ENCODE assay signal across 8 cellular contexts in the genomic region with DNA sequence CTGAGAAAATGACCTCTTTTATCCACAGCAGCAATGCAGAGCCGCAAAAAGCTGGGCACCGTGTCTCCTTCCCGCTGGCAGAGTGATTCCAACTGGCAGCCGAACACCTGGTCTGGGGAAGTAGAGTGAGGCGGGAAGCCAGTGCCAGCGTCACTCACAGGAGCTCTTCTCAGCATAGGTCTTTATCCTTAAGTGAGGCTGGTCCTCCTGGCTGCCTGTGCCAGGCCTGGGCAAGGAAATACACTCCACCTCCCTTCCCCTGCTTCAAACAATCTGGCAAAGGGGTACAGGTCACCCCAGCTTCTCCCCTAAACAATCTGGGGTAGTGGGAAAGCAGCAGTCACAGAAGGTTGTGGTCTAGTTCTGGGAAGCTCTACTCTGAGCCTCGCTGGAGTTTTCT. TPM values are rescaled to one million over a fixed set of nuclear protein-coding genes. Genes with fewer than 3 reads are reported as not detected.
A peak's percentile ranks its signal among the peaks of the same experiment; 100 is the strongest.
DNase-seq lines count a peak whose midpoint lies in the region; ATAC-seq, FAIRE-seq and TF ChIP-seq lines count a peak whose summit lies in the region.
"Had no signal": no experiment of that assay in that cellular context is flagged by ENCODE, and none has a peak within 500 bp of the region (broad histone marks: within the 10 kb centered on the region; RNA-seq: fewer than 3 reads in every experiment).

No MANE protein-coding gene starts in this region.

- peak overlapping the region; percentile 43 for H3K4me3 Mint-ChIP-seq in activated naive CD4-positive, alpha-beta T cell treated with anti-CD3 and anti-CD28 coated beads for 36 hours
- H3K4me3 Mint-ChIP-seq in dendritic cell treated with granulocyte-macrophage colony-stimulating factor and Interleukin-4, amounts not matched to agents 40 ng/mL and 50 ng/mL, for 4 days: peak overlapping the region; percentile 47
- peak overlapping the region; percentile 39 to 52 for H3K4me3 Mint-ChIP-seq in stimulated activated naive B cell treated with anti-CD40 and anti-IgM and Interleukin-4, amounts not matched to agents 10 μg/mL and 1 μg/mL and 100 μg/mL, for 72 hours

- H3K36me3 ChIP-seq in adrenal gland (replicated peaks in 1 of 2): no peaks in the 10 kb centered on the region

- H3K9me3 ChIP-seq in adrenal gland (replicated peaks in 1 of 3): no peaks in the 10 kb centered on the region

- H3K4me1 Mint-ChIP-seq in activated naive CD4-positive, alpha-beta T cell treated with anti-CD3 and anti-CD28 coated beads for 36 hours (ENCODE audit: low read depth): peaks cover 50% of the 10 kb centered on the region
- H3K4me1 Mint-ChIP-seq in dendritic cell treated with granulocyte-macrophage colony-stimulating factor and Interleukin-4, amounts not matched to agents 40 ng/mL and 50 ng/mL, for 4 days (ENCODE audit: low read depth): peaks cover 77% of the 10 kb centered on the region
- H3K4me1 Mint-ChIP-seq in stimulated activated naive B cell treated with anti-CD40 and anti-IgM and Interleukin-4, amounts not matched to agents 10 μg/mL and 1 μg/mL and 100 μg/mL, for 72 hours: peaks cover 49 to 84% of the 10 kb centered on the region in 2 donors

- H3K9me3 Mint-ChIP-seq in activated naive CD4-positive, alpha-beta T cell treated with anti-CD3 and anti-CD28 coated beads for 36 hours: no peaks in the 10 kb centered on the region
- no peaks in the 10 kb centered on the region for H3K9me3 Mint-ChIP-seq in dendritic cell treated with granulocyte-macrophage colony-stimulating factor and Interleukin-4, amounts not matched to agents 40 ng/mL and 50 ng/mL, for 4 days
- no peaks in the 10 kb centered on the region for H3K9me3 Mint-ChIP-seq in stimulated activated naive B cell treated with anti-CD40 and anti-IgM and Interleukin-4, amounts not matched to agents 10 μg/mL and 1 μg/mL and 100 μg/mL, for 72 hours
- H3K9me3 Mint-ChIP-seq: HFFc6 had no signal

- peak overlapping the region; percentile 54 for H3K27ac Mint-ChIP-seq in activated naive CD4-positive, alpha-beta T cell treated with anti-CD3 and anti-CD28 coated beads for 36 hours
- peak overlapping the region; percentile 35 for H3K27ac Mint-ChIP-seq in dendritic cell treated with granulocyte-macrophage colony-stimulating factor and Interleukin-4, amounts not matched to agents 40 ng/mL and 50 ng/mL, for 4 days
- peak overlapping the region; percentile 70 for H3K27ac Mint-ChIP-seq in stimulated activated naive B cell treated with anti-CD40 and anti-IgM and Interleukin-4, amounts not matched to agents 10 μg/mL and 1 μg/mL and 100 μg/mL, for 72 hours
- H3K27ac Mint-ChIP-seq: HFFc6 had no signal

- H3K27me3 ChIP-seq in adrenal gland: peaks cover 26% of the 10 kb centered on the region

- peak overlapping the region in 1 of 4 donors; percentile 49 for H3K4me3 ChIP-seq in adrenal gland

- no peak overlapping the region for H3K27ac ChIP-seq in adrenal gland

- peaks cover 11 to 14% of the 10 kb centered on the region in 2 donors for H3K4me1 ChIP-seq in adrenal gland (replicated peaks in 1 of 2)

- intact Hi-C loops in activated naive CD4-positive, alpha-beta T cell treated with anti-CD3 and anti-CD28 coated beads for 36 hours (cut with micrococcal nuclease): loop anchor here (5.0 kb wide), 2 partner anchors 388 to 838 kb away; a partner anchor contains a TSS
- intact Hi-C loops in dendritic cell treated with granulocyte-macrophage colony-stimulating factor and Interleukin-4, amounts not matched to agents 40 ng/mL and 50 ng/mL, for 4 days (cut with micrococcal nuclease): no loop called here
- intact Hi-C loops in adrenal gland (cut with DNase I): no loop called here

- WGBS in adrenal gland, 4 donors: 52 to 72% (median 72%) methylated on average over 6 to 7 of the region's 7 CpGs

- no peak for TF ChIP-seq CTCF in adrenal gland (IDR thresholded peaks at IDR 0.05)

- FAIRE-seq in frontal cortex (lab: Jason Lieb, UNC): no peak

- TF ChIP-seq POLR2A in adrenal gland (IDR thresholded peaks at IDR 0.05): no peak

- no peaks in the 10 kb centered on the region for H3K27me3 Mint-ChIP-seq in activated naive CD4-positive, alpha-beta T cell treated with anti-CD3 and anti-CD28 coated beads for 36 hours (ENCODE audit: low read depth)
- no peaks in the 10 kb centered on the region for H3K27me3 Mint-ChIP-seq in dendritic cell treated with granulocyte-macrophage colony-stimulating factor and Interleukin-4, amounts not matched to agents 40 ng/mL and 50 ng/mL, for 4 days
- H3K27me3 Mint-ChIP-seq in stimulated activated naive B cell treated with anti-CD40 and anti-IgM and Interleukin-4, amounts not matched to agents 10 μg/mL and 1 μg/mL and 100 μg/mL, for 72 hours: no peaks in the 10 kb centered on the region

- H3K36me3 Mint-ChIP-seq in activated naive CD4-positive, alpha-beta T cell treated with anti-CD3 and anti-CD28 coated beads for 36 hours (ENCODE audit: low read depth): peaks cover 39% of the 10 kb centered on the region
- peaks cover 80% of the 10 kb centered on the region for H3K36me3 Mint-ChIP-seq in dendritic cell treated with granulocyte-macrophage colony-stimulating factor and Interleukin-4, amounts not matched to agents 40 ng/mL and 50 ng/mL, for 4 days (ENCODE audit: low read depth)
- H3K36me3 Mint-ChIP-seq in stimulated activated naive B cell treated with anti-CD40 and anti-IgM and Interleukin-4, amounts not matched to agents 10 μg/mL and 1 μg/mL and 100 μg/mL, for 72 hours: peaks cover 51 to 72% of the 10 kb centered on the region in 2 donors

- CTCF ChIA-PET in activated naive CD4-positive, alpha-beta T cell treated with anti-CD3 and anti-CD28 coated beads for 36 hours (lab: Charles Lee): interaction anchor here (0.6 to 10.2 kb wide), 6 partner anchors 13 to 68 kb away, joined by 3 to 207 read pairs (median 4); a partner anchor contains a TSS

- DNase-seq in activated naive CD4-positive, alpha-beta T cell treated with anti-CD3 and anti-CD28 coated beads for 36 hours: no peak
- DNase-seq in activated naive CD4-positive, alpha-beta T cell (lab: John Stamatoyannopoulos, UW): no peak
- no peak for DNase-seq in stimulated activated naive B cell treated with anti-CD40 and anti-IgM and Interleukin-4, amounts not matched to agents 10 μg/mL and 1 μg/mL and 100 μg/mL, for 72 hours
- no peak for DNase-seq in adrenal gland
- DNase-seq in frontal cortex (ENCODE audit: low spot score in 2 of 2): no peak
- DNase-seq: HFFc6 had no signal

- ATAC-seq in stimulated activated naive B cell treated with anti-CD40 and anti-IgM and Interleukin-4, amounts not matched to agents 10 μg/mL and 1 μg/mL and 100 μg/mL, for 72 hours (replicated peaks): no peak

RNA-seq across cellular contexts. Expression of a gene that starts 4.8 kb away (rescaled TPM):
- total RNA-seq in activated naive CD4-positive, alpha-beta T cell treated with anti-CD3 and anti-CD28 coated beads for 36 hours: 10 to 100 TPM; 95.9 to 97.9 TPM
- total RNA-seq in adrenal gland: 10 to 100 TPM in 7 of 8 donors, 1 to 10 TPM in 1; 7.5 to 39.4 (median 16.8) TPM
- polyA plus RNA-seq in adrenal gland: 10 to 100 TPM in 2 of 3 donors, 1 to 10 TPM in 1; 4.1 to 46.4 (median 19.4) TPM
- total RNA-seq in frontal cortex: 1.2 TPM

RNA-seq across cellular contexts. Expression of a gene that starts 13.0 kb away (rescaled TPM):
- 100 to 1,000 TPM; 481 to 489 TPM for total RNA-seq in activated naive CD4-positive, alpha-beta T cell treated with anti-CD3 and anti-CD28 coated beads for 36 hours
- 100 to 1,000 TPM in 4 of 8 donors, 10 to 100 TPM in 4; 38.3 to 182 (median 116) TPM for total RNA-seq in adrenal gland
- 100 to 1,000 TPM; 114 to 210 (median 143) TPM for polyA plus RNA-seq in adrenal gland
- 82.3 TPM for total RNA-seq in frontal cortex

RNA-seq across cellular contexts. Expression of a gene that starts 15.3 kb away (rescaled TPM):
- total RNA-seq in activated naive CD4-positive, alpha-beta T cell treated with anti-CD3 and anti-CD28 coated beads for 36 hours: not detected
- 1 to 10 TPM in 4 of 8 donors, under 1 TPM in 4; 0.30 to 2.8 (median 0.92) TPM for total RNA-seq in adrenal gland
- polyA plus RNA-seq in adrenal gland: 1 to 10 TPM in 2 of 3 donors, under 1 TPM in 1; 0.44 to 7.2 (median 4.4) TPM
- under 0.01 TPM for total RNA-seq in frontal cortex

RNA-seq across cellular contexts. Expression of a gene that starts 19.8 kb away (rescaled TPM):
- total RNA-seq in activated naive CD4-positive, alpha-beta T cell treated with anti-CD3 and anti-CD28 coated beads for 36 hours: 1 to 10 TPM in 1 of 2 experiments, under 1 TPM in 1; 0.81 to 1.0 TPM
- total RNA-seq in adrenal gland (not detected), frontal cortex (not detected)
- not detected for polyA plus RNA-seq in adrenal gland
- total RNA-seq: right cardiac atrium had no signal
- polyA plus RNA-seq: right cardiac atrium had no signal

RNA-seq across cellular contexts. Expression of a gene that starts 40.3 kb away (rescaled TPM):
- total RNA-seq in activated naive CD4-positive, alpha-beta T cell treated with anti-CD3 and anti-CD28 coated beads for 36 hours: not detected
- total RNA-seq in adrenal gland: not detected
- polyA plus RNA-seq in adrenal gland: not detected
- total RNA-seq in frontal cortex: not detected
- total RNA-seq: HFFc6, right cardiac atrium had no signal
- polyA plus RNA-seq: right cardiac atrium had no signal
